ENCODE assay signal across 16 cellular contexts in the genomic region with DNA sequence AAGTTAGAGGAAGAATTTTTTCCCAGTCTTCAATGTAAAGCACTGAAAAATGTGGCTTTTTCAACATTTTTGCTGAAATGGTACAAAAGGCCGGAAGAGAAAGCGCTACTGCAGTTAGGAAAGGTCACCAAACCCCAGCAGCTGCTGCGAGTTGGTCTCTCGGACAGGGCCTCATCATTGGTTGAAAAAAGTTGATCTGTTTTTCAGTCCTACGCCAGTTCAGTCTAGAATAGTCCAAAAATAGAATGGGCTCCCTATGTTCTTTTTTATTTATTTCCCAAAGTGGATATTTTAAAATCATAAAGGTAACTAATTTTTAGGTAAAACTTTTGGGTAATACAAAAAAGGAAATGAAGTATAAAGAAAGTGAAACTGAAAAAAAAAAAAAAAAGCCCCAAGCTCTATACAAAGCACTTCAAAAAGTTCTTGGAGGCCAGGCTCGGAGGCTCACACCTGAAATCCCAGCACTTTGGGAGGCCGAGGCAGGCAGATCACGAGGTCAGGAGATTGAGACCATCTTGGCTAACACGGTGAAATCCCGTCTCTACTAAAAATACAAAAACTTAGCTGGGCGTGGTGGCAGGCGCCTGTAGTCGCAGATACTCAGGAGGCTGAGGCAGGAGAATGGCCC. TPM values are rescaled to one million over a fixed set of nuclear protein-coding genes. Genes with fewer than 3 reads are reported as not detected.
DNase-seq lines count a peak whose midpoint lies in the region; ATAC-seq, FAIRE-seq and TF ChIP-seq lines count a peak whose summit lies in the region.
"Had no signal": no experiment of that assay in that cellular context is flagged by ENCODE, and none has a peak within 500 bp of the region (broad histone marks: within the 10 kb centered on the region; RNA-seq: fewer than 3 reads in every experiment).

No MANE protein-coding gene starts in this region.

- no peaks in the 10 kb centered on the region for H3K9me3 Mint-ChIP-seq in activated T-cell treated with anti-CD3 and anti-CD28 coated beads, Interleukin-2, amount 50 U/mL, for 72 hours
- H3K9me3 Mint-ChIP-seq in T-cell, result no peaks in the 10 kb centered on the region
- H3K9me3 Mint-ChIP-seq: central memory CD8-positive, alpha-beta T cell had no signal

- ATAC-seq in activated T-cell treated with anti-CD3 and anti-CD28 coated beads, Interleukin-2, amount 50 U/mL, for 72 hours (replicated peaks in 1 of 2), result no peak
- ATAC-seq in T-cell (replicated peaks in 1 of 4), result no peak
- ATAC-seq in gastrocnemius medialis, result peak in 1 of 2 donors; percentile 53
- no peak for ATAC-seq in GM18909 (IDR thresholded peaks at IDR 0.05; ENCODE audit: poor library complexity, unreplicated experiment)

- H3K4me3 ChIP-seq in gastrocnemius medialis (no peak overlapping the region), small intestine (ENCODE audit: low read depth in 1 of 2, low read length in 2 of 2) (no peak overlapping the region)
- H3K4me3 ChIP-seq: PC-9 had no signal

- intact Hi-C loops in gastrocnemius medialis (cut with DNase I; ENCODE audit: low total_unique reads), result no loop called here

- H3K27me3 Mint-ChIP-seq in activated T-cell treated with anti-CD3 and anti-CD28 coated beads, Interleukin-2, amount 50 U/mL, for 72 hours (ENCODE audit: low read depth), result no peaks in the 10 kb centered on the region
- no peaks in the 10 kb centered on the region for H3K27me3 Mint-ChIP-seq in T-cell
- H3K27me3 Mint-ChIP-seq: central memory CD8-positive, alpha-beta T cell had no signal

- WGBS in small intestine, 3 donors, result 70 to 82% (median 72%) methylated on average over 13 of the region's 13 CpGs

- H3K4me1 Mint-ChIP-seq in activated T-cell treated with anti-CD3 and anti-CD28 coated beads, Interleukin-2, amount 50 U/mL, for 72 hours (ENCODE audit: low read depth), result peaks cover 6% of the 10 kb centered on the region
- H3K4me1 Mint-ChIP-seq in T-cell, result peaks cover 0 to 8% (median 2%) of the 10 kb centered on the region in 3 donors
- H3K4me1 Mint-ChIP-seq: central memory CD8-positive, alpha-beta T cell had no signal

- H3K36me3 ChIP-seq in gastrocnemius medialis, result no peaks in the 10 kb centered on the region
- no peaks in the 10 kb centered on the region for H3K36me3 ChIP-seq in small intestine (ENCODE audit: control insufficient read depth in 2 of 2, insufficient read depth in 2 of 2, low read length in 2 of 2)

- no peak for TF ChIP-seq POLR2A in gastrocnemius medialis (IDR thresholded peaks at IDR 0.05)

- no peaks in the 10 kb centered on the region for H3K27me3 ChIP-seq in gastrocnemius medialis
- no peaks in the 10 kb centered on the region for H3K27me3 ChIP-seq in small intestine (ENCODE audit: control insufficient read depth in 2 of 2, insufficient read depth in 2 of 2, low read length in 2 of 2)

- POLR2A ChIA-PET in T-cell (lab: Charles Lee), result no interaction called here

- in situ Hi-C loops in gastrocnemius medialis (cut with MboI; ENCODE audit: low sequenced_read_pairs in 4 of 4), result no loop called here

- H3K27ac ChIP-seq in gastrocnemius medialis (peak overlapping the region in 3 of 4 donors; percentile 6 to 46 (median 30)), small intestine (ENCODE audit: low read depth in 1 of 2, low read length in 1 of 2) (peak overlapping the region in 1 of 2 donors; percentile 46)
- H3K27ac ChIP-seq: parathyroid adenoma, PC-9 had no signal

- peak overlapping the region; percentile 60 for H3K27ac Mint-ChIP-seq in activated T-cell treated with anti-CD3 and anti-CD28 coated beads, Interleukin-2, amount 50 U/mL, for 72 hours
- peak overlapping the region in 1 of 2 donors; percentile 46 for H3K27ac Mint-ChIP-seq in T-cell

- peaks cover 0 to 2% of the 10 kb centered on the region in 2 donors for H3K36me3 Mint-ChIP-seq in activated T-cell treated with anti-CD3 and anti-CD28 coated beads, Interleukin-2, amount 50 U/mL, for 72 hours (ENCODE audit: insufficient read depth in 2 of 2)
- H3K36me3 Mint-ChIP-seq in T-cell, result no peaks in the 10 kb centered on the region

- H3K4me3 Mint-ChIP-seq in activated T-cell treated with anti-CD3 and anti-CD28 coated beads, Interleukin-2, amount 50 U/mL, for 72 hours, result peak overlapping the region in 1 of 2 donors; percentile 32
- peak overlapping the region in 2 of 3 donors; percentile 9 to 39 for H3K4me3 Mint-ChIP-seq in T-cell
- H3K4me3 Mint-ChIP-seq: central memory CD8-positive, alpha-beta T cell had no signal

- no peak for FAIRE-seq in small intestine (lab: Jason Lieb, UNC)
- FAIRE-seq: endothelial cell of umbilical vein, kidney had no signal

- no peak for TF ChIP-seq CTCF in gastrocnemius medialis (IDR thresholded peaks at IDR 0.05 in 4 of 5, conservative IDR thresholded peaks at IDR 0.05 in 1 of 5)

- H3K9me3 ChIP-seq in gastrocnemius medialis (no peaks in the 10 kb centered on the region), small intestine (ENCODE audit: control insufficient read depth, low read depth) (no peaks in the 10 kb centered on the region)

- H3K4me1 ChIP-seq in gastrocnemius medialis (no peaks in the 10 kb centered on the region), small intestine (ENCODE audit: control insufficient read depth in 2 of 2, insufficient read depth in 1 of 2, low read depth in 1 of 2, low read length in 1 of 2) (no peaks in the 10 kb centered on the region)
- H3K4me1 ChIP-seq: parathyroid adenoma had no signal

- CTCF ChIA-PET in T-cell (lab: Charles Lee), result no interaction called here

- DNase-seq in activated T-cell treated with anti-CD3 and anti-CD28 coated beads, Interleukin-2, amount 50 U/mL, for 72 hours, result no peak
- DNase-seq in activated T-cell treated with anti-CD3 and anti-CD28 coated beads, Interleukin-2, amount 50 U/mL, for 1 hour, result no peak
- DNase-seq in GM19240 (ENCODE audit: insufficient read length, low spot score), result peak; percentile 59
- DNase-seq in T-cell, result no peak
- no peak for DNase-seq in gastrocnemius medialis
- no peak for DNase-seq in small intestine
- DNase-seq in NCI-H1105 treated with DMSO at 0.1 percent for 48 hours (lab: John Stamatoyannopoulos, UW), result no peak
- DNase-seq: kidney; NCI-H1092; PC-9; stimulated activated CD4-positive, alpha-beta T cell treated with anti-CD3 and anti-CD28 coated beads, Interleukin-15, amount 100 ng/mL, for 24 hours had no signal

RNA-seq across cellular contexts. Expression of gene ADAP2, which starts 17.4 kb away (rescaled TPM):
- total RNA-seq in activated T-cell treated with anti-CD3 and anti-CD28 coated beads, Interleukin-2, amount 50 U/mL, for 72 hours, result 1 to 10 TPM; 1.5 to 1.8 TPM
- total RNA-seq in T-cell (1 to 10 TPM; 1.7 to 4.9 (median 2.1) TPM), gastrocnemius medialis (1 to 10 TPM; 1.2 to 4.7 (median 4.3) TPM)
- 1 to 10 TPM in 2 of 3 donors, under 1 TPM in 1; 0.89 to 6.1 (median 3.2) TPM for polyA plus RNA-seq in small intestine
- total RNA-seq: HT1080 had no signal

RNA-seq across cellular contexts. Expression of gene RNF135, which starts 31.7 kb away (rescaled TPM):
- total RNA-seq in activated T-cell treated with anti-CD3 and anti-CD28 coated beads, Interleukin-2, amount 50 U/mL, for 72 hours, result 10 to 100 TPM; 11.7 to 12.3 TPM
- total RNA-seq in T-cell, result 1 to 10 TPM; 2.1 to 7.8 (median 6.4) TPM
- 1 to 10 TPM; 4.4 to 9.3 (median 6.5) TPM for total RNA-seq in gastrocnemius medialis
- polyA plus RNA-seq in small intestine, result 10 to 100 TPM; 12.3 to 20.5 (median 16.3) TPM

RNA-seq across cellular contexts. Expression of gene TEFM, which starts 33.1 kb away (rescaled TPM):
- 10 to 100 TPM in 1 of 2 donors, 1 to 10 TPM in 1; 9.0 to 10.4 TPM for total RNA-seq in activated T-cell treated with anti-CD3 and anti-CD28 coated beads, Interleukin-2, amount 50 U/mL, for 72 hours
- total RNA-seq in T-cell (10 to 100 TPM in 4 of 5 donors, 1 to 10 TPM in 1; 9.5 to 16.9 (median 14.8) TPM), gastrocnemius medialis (10 to 100 TPM in 1 of 4 donors, 1 to 10 TPM in 3; 5.2 to 18.5 (median 8.3) TPM)
- 10 to 100 TPM; 11.2 to 12.9 (median 12.7) TPM for polyA plus RNA-seq in small intestine
